Comparison of ENCODE assay signal across 8 cellular contexts in genomic region chr16:68235882-68236803, GRCh38. TPM values are rescaled to one million over a fixed set of nuclear protein-coding genes. Genes with fewer than 3 reads are reported as not detected.
DNase-seq lines count a peak whose midpoint lies in the region; ATAC-seq, FAIRE-seq and TF ChIP-seq lines count a peak whose summit lies in the region.

Gene ESRP2 (minus strand): TSS chr16:68236127. CDS start chr16:68236045, 82 bp downstream.

- peaks cover 17 to 22% of the 10 kb centered on the region in 2 experiments for H3K36me3 ChIP-seq in HepG2 (replicated peaks in 1 of 2; ENCODE audit: control insufficient read depth in 1 of 2, insufficient read depth in 2 of 2, low read length in 2 of 2)
- peaks cover 12 to 22% (median 17%) of the 10 kb centered on the region in 4 donors for H3K36me3 ChIP-seq in stomach

- ATAC-seq in HepG2, result peak; percentile 38

- H3K4me3 ChIP-seq in HepG2 (replicated peaks in 1 of 3; ENCODE audit: insufficient read depth in 1 of 3, low read depth in 2 of 3, low read length in 3 of 3) (peak within 1 kb of the TSS; percentile 66 to 94 (median 93)), stomach (peak within 1 kb of the TSS; percentile 53 to 63 (median 58))

- DNase-seq in activated gamma-delta T cell (lab: John Stamatoyannopoulos, UW) (peak; percentile 40), activated gamma-delta T cell treated with Interleukin-2 at 50 U/mL for 16 hours (no peak), RKO (ENCODE audit: low spot score) (peak; percentile 72), caudate nucleus (lab: John Stamatoyannopoulos, UW) (peak in 2 of 61 donors; percentile 32 to 48), HepG2 (ENCODE audit: low spot score) (peak; percentile 80), stomach (peak; percentile 94), SHP77 (lab: John Stamatoyannopoulos, UW) (no peak), GM19240 (ENCODE audit: insufficient read length, low spot score) (no peak)

- POLR2A ChIA-PET in HepG2 (lab: Yijun Ruan, JAX), result interaction anchor here (0.6 to 5.6 kb wide), 22 partner anchors 9 to 1118 kb away, joined by 3 to 100 read pairs (median 6); partner anchors contain the start of genes NFATC3, PLA2G15, PRMT7 and SLC7A6

- no peak within 1 kb of the TSS for H2AFZ ChIP-seq in HepG2 (ENCODE audit: low read length)

- H4K20me1 ChIP-seq in HepG2 (ENCODE audit: insufficient read depth, low read length), result peaks cover 26% of the 10 kb centered on the region

- CTCF ChIA-PET in HepG2 (lab: Yijun Ruan, JAX; ENCODE audit: low intra/inter-chr PET ratio, low total read pairs), result no interaction called here

- no peak for TF ChIP-seq EP300 in HepG2 (IDR thresholded peaks at IDR 0.05; ENCODE audit: low read depth in 2 of 2, low read length in 2 of 2)
- TF ChIP-seq EP300 in HepG2 (CRISPR knock-in tag; IDR thresholded peaks at IDR 0.05; ENCODE audit: borderline replicate concordance), result no peak
- no peak for TF ChIP-seq EP300 in stomach (IDR thresholded peaks at IDR 0.05)

- peaks cover 29% of the 10 kb centered on the region for H3K79me2 ChIP-seq in HepG2 (ENCODE audit: insufficient read depth, low read length)

- peak within 1 kb of the TSS; percentile 26 for H3K27ac ChIP-seq in caudate nucleus (ENCODE audit: low read depth, low read length)
- H3K27ac ChIP-seq in HepG2 (ENCODE audit: extremely low read length, insufficient read depth, low read length), result peak within 1 kb of the TSS; percentile 85
- H3K27ac ChIP-seq in stomach, result peak within 1 kb of the TSS; percentile 91 to 97 (median 92)

- FAIRE-seq in HepG2 (lab: Jason Lieb, UNC), result peak; percentile 66

- H3K9ac ChIP-seq in HepG2 (ENCODE audit: insufficient read depth, low read depth, low read length), result peak within 1 kb of the TSS; percentile 85

- TSS peak; percentile 70 for BruUV-seq in HepG2 (replicated peaks; lab: Mats Ljungman, UMichigan)

- no peaks in the 10 kb centered on the region; a peak in 1 of 5 replicates for H3K27me3 ChIP-seq in HepG2 (ENCODE audit: control insufficient read depth in 1 of 2, insufficient read depth in 2 of 2, low read length in 2 of 2)
- H3K27me3 ChIP-seq in stomach, result peaks cover 0 to 5% (median 0%) of the 10 kb centered on the region in 3 donors

- H3K4me1 ChIP-seq in HepG2 (ENCODE audit: insufficient read depth, low read length) (peaks cover 38% of the 10 kb centered on the region), stomach (peaks cover 47 to 73% (median 62%) of the 10 kb centered on the region in 4 donors)

- in situ Hi-C loops in HepG2 (cut with HindIII; ENCODE audit: extremely low pct_ligation_motif_present, low pct_unique_long_range_greater_than_20kb), result loop anchor here (10.0 kb wide), 1 partner anchor 151 kb away; the partner anchor contains the start of gene NFATC3

- peak within 1 kb of the TSS; percentile 99 for H3K4me2 ChIP-seq in HepG2 (ENCODE audit: low read depth, low read length)

- intact Hi-C loops in HepG2 (cut with micrococcal nuclease; ENCODE audit: unreplicated experiment) (loop anchor here (2.0 kb wide), 1 partner anchor 29 kb away; the partner anchor contains the start of gene SLC7A6), stomach (cut with DNase I; ENCODE audit: low total_unique reads) (no loop called here)

- no peaks in the 10 kb centered on the region for H3K9me3 ChIP-seq in HepG2 (ENCODE audit: low read length)
- no peaks in the 10 kb centered on the region for H3K9me3 ChIP-seq in stomach

- TF ChIP-seq POLR2A in HepG2 (IDR thresholded peaks at IDR 0.05; ENCODE audit: insufficient read depth in 1 of 2, low read depth in 2 of 2, low read length in 2 of 2), result peak in 1 of 2 experiments; percentile 70; a peak in 2 of 4 replicates
- TF ChIP-seq POLR2A in stomach (IDR thresholded peaks at IDR 0.05), result peak in 2 of 4 donors; percentile 72 to 94

- TF ChIP-seq CTCF in HepG2 (CRISPR knock-in tag; IDR thresholded peaks at IDR 0.05) (peak; percentile 27), stomach (IDR thresholded peaks at IDR 0.05) (no peak)

- TF ChIP-seq RAD21 in HepG2 (CRISPR knock-in tag; IDR thresholded peaks at IDR 0.05), result peak; percentile 32; the same call in 1 of the 2 replicates

- WGBS in HepG2 (ENCODE audit: low lambda C conversion rate), result 2% methylated on average over 31 of the region's 82 CpGs
- WGBS in stomach, 5 donors, result 3 to 15% (median 6%) methylated on average over 17 to 82 of the region's 82 CpGs

TF ChIP-seq in HepG2, 621 proteins besides CTCF, POLR2A, EP300 and RAD21 (continues in another document):
- TF ChIP-seq SALL2 (CRISPR knock-in tag; IDR thresholded peaks at IDR 0.05) (no peak; the same call in 1 of the 2 replicates), SMAD9 (CRISPR knock-in tag; IDR thresholded peaks at IDR 0.05) (no peak), SP5 (CRISPR knock-in tag; IDR thresholded peaks at IDR 0.05; ENCODE audit: borderline replicate concordance, low read depth) (peak; percentile 83), CC2D1A (CRISPR knock-in tag; IDR thresholded peaks at IDR 0.05) (no peak), ZFP36 (IDR thresholded peaks at IDR 0.05; ENCODE audit: borderline replicate concordance, low read depth, low read length, partially characterized antibody) (no peak), RAD51 (IDR thresholded peaks at IDR 0.05; ENCODE audit: borderline replicate concordance) (peak; percentile 67; the same call in 1 of the 2 replicates), ZNF558 (CRISPR knock-in tag; IDR thresholded peaks at IDR 0.05; ENCODE audit: borderline replicate concordance) (peak; percentile 87; the same call in 1 of the 2 replicates), ZBTB39 (CRISPR knock-in tag; IDR thresholded peaks at IDR 0.05) (no peak)
- TF ChIP-seq, protein P1, sequence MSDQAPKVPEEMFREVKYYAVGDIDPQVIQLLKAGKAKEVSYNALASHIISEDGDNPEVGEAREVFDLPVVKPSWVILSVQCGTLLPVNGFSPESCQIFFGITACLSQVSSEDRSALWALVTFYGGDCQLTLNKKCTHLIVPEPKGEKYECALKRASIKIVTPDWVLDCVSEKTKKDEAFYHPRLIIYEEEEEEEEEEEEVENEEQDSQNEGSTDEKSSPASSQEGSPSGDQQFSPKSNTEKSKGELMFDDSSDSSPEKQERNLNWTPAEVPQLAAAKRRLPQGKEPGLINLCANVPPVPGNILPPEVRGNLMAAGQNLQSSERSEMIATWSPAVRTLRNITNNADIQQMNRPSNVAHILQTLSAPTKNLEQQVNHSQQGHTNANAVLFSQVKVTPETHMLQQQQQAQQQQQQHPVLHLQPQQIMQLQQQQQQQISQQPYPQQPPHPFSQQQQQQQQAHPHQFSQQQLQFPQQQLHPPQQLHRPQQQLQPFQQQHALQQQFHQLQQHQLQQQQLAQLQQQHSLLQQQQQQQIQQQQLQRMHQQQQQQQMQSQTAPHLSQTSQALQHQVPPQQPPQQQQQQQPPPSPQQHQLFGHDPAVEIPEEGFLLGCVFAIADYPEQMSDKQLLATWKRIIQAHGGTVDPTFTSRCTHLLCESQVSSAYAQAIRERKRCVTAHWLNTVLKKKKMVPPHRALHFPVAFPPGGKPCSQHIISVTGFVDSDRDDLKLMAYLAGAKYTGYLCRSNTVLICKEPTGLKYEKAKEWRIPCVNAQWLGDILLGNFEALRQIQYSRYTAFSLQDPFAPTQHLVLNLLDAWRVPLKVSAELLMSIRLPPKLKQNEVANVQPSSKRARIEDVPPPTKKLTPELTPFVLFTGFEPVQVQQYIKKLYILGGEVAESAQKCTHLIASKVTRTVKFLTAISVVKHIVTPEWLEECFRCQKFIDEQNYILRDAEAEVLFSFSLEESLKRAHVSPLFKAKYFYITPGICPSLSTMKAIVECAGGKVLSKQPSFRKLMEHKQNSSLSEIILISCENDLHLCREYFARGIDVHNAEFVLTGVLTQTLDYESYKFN (CRISPR knock-in tag; conservative IDR thresholded peaks at IDR 0.05), result peak; percentile 43; the same call in 1 of the 2 replicates

RNA-seq across cellular contexts. Expression of gene ESRP2, which starts in this region (rescaled TPM):
- 17.1 and 21.1 TPM in 2 replicates for total RNA-seq in HepG2 (2016; rRNA removed; fragmentation: Illumina TruSeq; extraction: Trizol)
- 6.8 and 7.6 TPM in 2 replicates for total RNA-seq in HepG2 (2016; cell fraction: cytosol; rRNA removed; fragmentation: Illumina TruSeq; extraction: Trizol; ENCODE audit: low read depth)
- total RNA-seq in HepG2 (2016; cell fraction: insoluble cytoplasmic fraction; rRNA removed; fragmentation: Illumina TruSeq; extraction: Trizol), result 14.0 and 20.2 TPM in 2 replicates
- total RNA-seq in HepG2 (2016; cell fraction: membrane; rRNA removed; fragmentation: Illumina TruSeq; extraction: Trizol), result 8.4 and 9.8 TPM in 2 replicates
- total RNA-seq in HepG2 (2016; cell fraction: nucleus; rRNA removed; fragmentation: Illumina TruSeq; extraction: Trizol), result 30.8 and 33.0 TPM in 2 replicates
- 32.4 and 36.3 TPM in 2 replicates for polyA plus RNA-seq in HepG2 (2011; rRNA removed)
- polyA plus RNA-seq in HepG2 (2011; cell fraction: cytosol; rRNA removed), result 15.3 and 21.4 TPM in 2 replicates
- 149 and 178 TPM in 2 replicates for polyA plus RNA-seq in HepG2 (2011; cell fraction: nucleus; rRNA removed)
- polyA plus RNA-seq in HepG2 (2012), result 22.9 and 25.0 TPM in 2 replicates
- 1.9 and 2.0 TPM in 2 replicates for polyA plus RNA-seq in HepG2 (2016; cell fraction: cytosol; fragmentation: Illumina TruSeq; extraction: Trizol; ENCODE audit: low read depth)
- 20.9 and 25.3 TPM in 2 replicates for polyA plus RNA-seq in HepG2 (2016; cell fraction: insoluble cytoplasmic fraction; fragmentation: Illumina TruSeq; extraction: Trizol; ENCODE audit: low read depth)
- 6.3 and 6.7 TPM in 2 replicates for polyA plus RNA-seq in HepG2 (2016; cell fraction: membrane; fragmentation: Illumina TruSeq; extraction: Trizol; ENCODE audit: low read depth)
- 75.9 and 77.2 TPM in 2 replicates for polyA plus RNA-seq in HepG2 (2016; cell fraction: nucleus; fragmentation: Illumina TruSeq; extraction: Trizol; ENCODE audit: insufficient read depth, low read depth)
- 91.8 and 102 TPM in 2 replicates for polyA minus RNA-seq in HepG2 (2011; rRNA and poly(A)+ RNA removed; ENCODE audit: low replicate concordance)
- polyA minus RNA-seq in HepG2 (2011; cell fraction: cytosol; rRNA and poly(A)+ RNA removed), result 22.4 and 22.8 TPM in 2 replicates
- 79.8 and 79.9 TPM in 2 replicates for polyA minus RNA-seq in HepG2 (2011; cell fraction: nucleus; rRNA and poly(A)+ RNA removed)
- 100 to 1,000 TPM in 1 of 5 donors, 10 to 100 TPM in 4; 19.8 to 184 (median 76.3) TPM for total RNA-seq in stomach
- polyA plus RNA-seq in stomach, result 10 to 100 TPM; 21.5 to 36.9 (median 31.2) TPM

Comparison
In these comparisons a context has a peak if more than half of its experiments do, and no peak if none do; other contexts are left out.
1. DNase-seq: peak in activated gamma-delta T cell (single experiment), RKO (single experiment), HepG2 (single experiment) and stomach (single experiment); none in activated gamma-delta T cell treated with Interleukin-2 at 50 U/mL for 16 hours (single experiment), SHP77 (0 of 2) and GM19240 (single experiment).
2. H3K27ac ChIP-seq: peak in every context shown above with its lines; median percentile 92 in stomach; 85 in HepG2; 26 in caudate nucleus.